ENCODE assay signal across 16 cellular contexts in the genomic region with DNA sequence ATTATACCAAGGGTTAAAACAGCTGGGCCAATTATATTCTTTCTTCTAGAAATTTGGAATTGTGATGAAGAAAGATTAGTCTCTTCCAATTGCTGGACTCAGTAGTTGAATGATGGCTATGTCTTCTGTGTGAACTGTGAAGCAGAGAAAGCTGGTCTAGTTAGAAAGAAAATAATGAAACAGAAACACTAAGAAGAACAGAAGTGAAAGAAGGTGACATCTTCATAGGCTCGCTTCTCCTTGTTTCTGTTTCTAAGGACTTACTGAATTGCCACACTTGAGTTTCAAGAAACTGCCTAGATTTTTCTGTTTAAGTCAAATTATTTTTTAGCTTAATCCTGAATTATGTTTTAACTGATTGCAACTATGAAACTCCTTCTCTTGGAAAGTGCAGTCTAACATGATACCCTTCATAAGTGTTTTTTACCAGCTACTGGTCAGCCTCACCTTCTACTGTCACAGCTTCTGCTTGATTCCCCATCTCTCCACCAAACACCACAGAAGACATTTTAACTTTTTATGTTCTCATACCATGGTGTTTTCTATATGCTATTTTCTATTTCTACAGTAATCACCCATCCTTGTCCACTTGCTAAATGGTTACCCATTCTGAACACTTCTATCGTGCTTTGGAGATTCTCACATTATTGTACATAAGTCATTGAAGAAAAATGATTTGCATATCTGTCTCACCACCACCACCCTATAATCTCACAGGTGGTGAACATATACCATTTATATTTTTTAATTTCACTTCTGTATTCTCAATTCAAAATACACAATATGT.
DNase-seq lines count a peak whose midpoint lies in the region; ATAC-seq and TF ChIP-seq lines count a peak whose summit lies in the region.
"Had no signal": no experiment of that assay in that cellular context is flagged by ENCODE, and none has a peak within 500 bp of the region (broad histone marks: within the 10 kb centered on the region; RNA-seq: fewer than 3 reads in every experiment).

No MANE protein-coding gene starts in this region.

- no peaks in the 10 kb centered on the region for H4K20me1 ChIP-seq in GM23338 (replicated peaks; ENCODE audit: insufficient read depth)
- H4K20me1 ChIP-seq: BLaER1 had no signal

- no peaks in the 10 kb centered on the region for H3K79me2 ChIP-seq in GM23338 (replicated peaks; ENCODE audit: insufficient read depth)

- TF ChIP-seq CTCF in GM23338 (conservative IDR thresholded peaks at IDR 0.05; ENCODE audit: low read depth in 2 of 2): no peak

- no peak overlapping the region for H3K4me3 Mint-ChIP-seq in GM23338
- H3K4me3 Mint-ChIP-seq: activated CD8-positive, alpha-beta T cell treated with anti-CD3 and anti-CD28 coated beads for 36 hours; activated naive CD4-positive, alpha-beta T cell treated with anti-CD3 and anti-CD28 coated beads, Interleukin-2, amount 50 U/mL, for 24 hours; T-cell had no signal

- H3F3A ChIP-seq in GM23338 (replicated peaks; ENCODE audit: low read depth): no peaks in the 10 kb centered on the region

- peaks cover 24% of the 10 kb centered on the region for H3K9me3 Mint-ChIP-seq in GM23338

- no peaks in the 10 kb centered on the region for H3K36me3 ChIP-seq in GM23338 (ENCODE audit: insufficient read depth)
- H3K36me3 ChIP-seq: BLaER1, left ventricle myocardium inferior had no signal

- no peaks in the 10 kb centered on the region for H3K4me1 ChIP-seq in GM23338 (ENCODE audit: insufficient read depth)
- H3K4me1 ChIP-seq: BLaER1, left ventricle myocardium inferior had no signal

- no peaks in the 10 kb centered on the region; the same call in 1 of the 2 replicates for H3K9me2 ChIP-seq in GM23338 (ENCODE audit: insufficient read depth)

- H3K4me2 ChIP-seq in GM23338: no peak overlapping the region
- H3K4me2 ChIP-seq: BLaER1, PC-9 had no signal

- no peak overlapping the region for H3K27ac Mint-ChIP-seq in GM23338
- H3K27ac Mint-ChIP-seq: activated CD8-positive, alpha-beta T cell treated with anti-CD3 and anti-CD28 coated beads for 36 hours; activated naive CD4-positive, alpha-beta T cell treated with anti-CD3 and anti-CD28 coated beads, Interleukin-2, amount 50 U/mL, for 24 hours; T-cell had no signal

- peaks cover 4% of the 10 kb centered on the region for H3K27me3 Mint-ChIP-seq in GM23338 (ENCODE audit: insufficient read depth, low read depth, poor library complexity)
- H3K27me3 Mint-ChIP-seq: activated CD8-positive, alpha-beta T cell treated with anti-CD3 and anti-CD28 coated beads for 36 hours; activated naive CD4-positive, alpha-beta T cell treated with anti-CD3 and anti-CD28 coated beads, Interleukin-2, amount 50 U/mL, for 24 hours had no signal

- H3K27me3 ChIP-seq in GM23338 (ENCODE audit: insufficient read depth): no peaks in the 10 kb centered on the region
- H3K27me3 ChIP-seq: BLaER1 had no signal

- DNase-seq in NCI-H2107 (lab: John Stamatoyannopoulos, UW) (no peak), GM19238 (ENCODE audit: insufficient read length, low spot score) (no peak), GM23338 (ENCODE audit: low spot score) (no peak)
- no peak for DNase-seq in activated CD8-positive, alpha-beta memory T cell treated with anti-CD3 and anti-CD28 coated beads, Interleukin-2, amount 50 U/mL, for 4 hours
- DNase-seq: activated CD8-positive, alpha-beta T cell treated with anti-CD3 and anti-CD28 coated beads for 36 hours; hippocampal formation; left ventricle myocardium inferior; PC-9; T-cell had no signal

- H2AFZ ChIP-seq in GM23338: no peak overlapping the region
- H2AFZ ChIP-seq: PC-9 had no signal

- H3K4me3 ChIP-seq in GM23338: no peak overlapping the region
- H3K4me3 ChIP-seq: BLaER1, left ventricle myocardium inferior, PC-9 had no signal

- H3K27ac ChIP-seq in GM23338 (ENCODE audit: low read depth): no peak overlapping the region
- H3K27ac ChIP-seq: BLaER1, epithelial cell of prostate, left ventricle myocardium inferior, PC-9 had no signal

- no peaks in the 10 kb centered on the region for H3K4me1 Mint-ChIP-seq in GM23338
- H3K4me1 Mint-ChIP-seq: activated naive CD4-positive, alpha-beta T cell treated with anti-CD3 and anti-CD28 coated beads, Interleukin-2, amount 50 U/mL, for 24 hours; T-cell had no signal

- peaks cover 17% of the 10 kb centered on the region for H3K36me3 Mint-ChIP-seq in GM23338 (ENCODE audit: low read depth)
- H3K36me3 Mint-ChIP-seq: activated naive CD4-positive, alpha-beta T cell treated with anti-CD3 and anti-CD28 coated beads, Interleukin-2, amount 50 U/mL, for 24 hours; T-cell had no signal

- peak; percentile 98 for ATAC-seq in GM18867 (IDR thresholded peaks at IDR 0.05; ENCODE audit: unreplicated experiment)
- peak; percentile 73 for ATAC-seq in GM21447 (IDR thresholded peaks at IDR 0.05; ENCODE audit: unreplicated experiment)
- ATAC-seq in HG03025 (IDR thresholded peaks at IDR 0.05; ENCODE audit: low FRiP score, unreplicated experiment): peak; percentile 88
- ATAC-seq in HG03571 (IDR thresholded peaks at IDR 0.05; ENCODE audit: unreplicated experiment): peak; percentile 58
- no peak for ATAC-seq in GM23338
- ATAC-seq: activated CD8-positive, alpha-beta T cell treated with anti-CD3 and anti-CD28 coated beads for 36 hours; T-cell had no signal

TF ChIP-seq in GM23338, 12 proteins besides CTCF, POLR2A, EP300 and RAD21 (continues in another document):
- TF ChIP-seq EZH2phosphoT487 (IDR thresholded peaks at IDR 0.05; ENCODE audit: unreplicated experiment) (no peak), STAT1 (IDR thresholded peaks at IDR 0.05; ENCODE audit: unreplicated experiment) (no peak), EZH2 (IDR thresholded peaks at IDR 0.05; ENCODE audit: low read depth, unreplicated experiment) (no peak), CREB1 (CRISPR knock-in tag; IDR thresholded peaks at IDR 0.05; ENCODE audit: low read depth) (no peak), POLR2AphosphoS5 (IDR thresholded peaks at IDR 0.05; ENCODE audit: low read depth) (no peak)
- TF ChIP-seq, protein P1, sequence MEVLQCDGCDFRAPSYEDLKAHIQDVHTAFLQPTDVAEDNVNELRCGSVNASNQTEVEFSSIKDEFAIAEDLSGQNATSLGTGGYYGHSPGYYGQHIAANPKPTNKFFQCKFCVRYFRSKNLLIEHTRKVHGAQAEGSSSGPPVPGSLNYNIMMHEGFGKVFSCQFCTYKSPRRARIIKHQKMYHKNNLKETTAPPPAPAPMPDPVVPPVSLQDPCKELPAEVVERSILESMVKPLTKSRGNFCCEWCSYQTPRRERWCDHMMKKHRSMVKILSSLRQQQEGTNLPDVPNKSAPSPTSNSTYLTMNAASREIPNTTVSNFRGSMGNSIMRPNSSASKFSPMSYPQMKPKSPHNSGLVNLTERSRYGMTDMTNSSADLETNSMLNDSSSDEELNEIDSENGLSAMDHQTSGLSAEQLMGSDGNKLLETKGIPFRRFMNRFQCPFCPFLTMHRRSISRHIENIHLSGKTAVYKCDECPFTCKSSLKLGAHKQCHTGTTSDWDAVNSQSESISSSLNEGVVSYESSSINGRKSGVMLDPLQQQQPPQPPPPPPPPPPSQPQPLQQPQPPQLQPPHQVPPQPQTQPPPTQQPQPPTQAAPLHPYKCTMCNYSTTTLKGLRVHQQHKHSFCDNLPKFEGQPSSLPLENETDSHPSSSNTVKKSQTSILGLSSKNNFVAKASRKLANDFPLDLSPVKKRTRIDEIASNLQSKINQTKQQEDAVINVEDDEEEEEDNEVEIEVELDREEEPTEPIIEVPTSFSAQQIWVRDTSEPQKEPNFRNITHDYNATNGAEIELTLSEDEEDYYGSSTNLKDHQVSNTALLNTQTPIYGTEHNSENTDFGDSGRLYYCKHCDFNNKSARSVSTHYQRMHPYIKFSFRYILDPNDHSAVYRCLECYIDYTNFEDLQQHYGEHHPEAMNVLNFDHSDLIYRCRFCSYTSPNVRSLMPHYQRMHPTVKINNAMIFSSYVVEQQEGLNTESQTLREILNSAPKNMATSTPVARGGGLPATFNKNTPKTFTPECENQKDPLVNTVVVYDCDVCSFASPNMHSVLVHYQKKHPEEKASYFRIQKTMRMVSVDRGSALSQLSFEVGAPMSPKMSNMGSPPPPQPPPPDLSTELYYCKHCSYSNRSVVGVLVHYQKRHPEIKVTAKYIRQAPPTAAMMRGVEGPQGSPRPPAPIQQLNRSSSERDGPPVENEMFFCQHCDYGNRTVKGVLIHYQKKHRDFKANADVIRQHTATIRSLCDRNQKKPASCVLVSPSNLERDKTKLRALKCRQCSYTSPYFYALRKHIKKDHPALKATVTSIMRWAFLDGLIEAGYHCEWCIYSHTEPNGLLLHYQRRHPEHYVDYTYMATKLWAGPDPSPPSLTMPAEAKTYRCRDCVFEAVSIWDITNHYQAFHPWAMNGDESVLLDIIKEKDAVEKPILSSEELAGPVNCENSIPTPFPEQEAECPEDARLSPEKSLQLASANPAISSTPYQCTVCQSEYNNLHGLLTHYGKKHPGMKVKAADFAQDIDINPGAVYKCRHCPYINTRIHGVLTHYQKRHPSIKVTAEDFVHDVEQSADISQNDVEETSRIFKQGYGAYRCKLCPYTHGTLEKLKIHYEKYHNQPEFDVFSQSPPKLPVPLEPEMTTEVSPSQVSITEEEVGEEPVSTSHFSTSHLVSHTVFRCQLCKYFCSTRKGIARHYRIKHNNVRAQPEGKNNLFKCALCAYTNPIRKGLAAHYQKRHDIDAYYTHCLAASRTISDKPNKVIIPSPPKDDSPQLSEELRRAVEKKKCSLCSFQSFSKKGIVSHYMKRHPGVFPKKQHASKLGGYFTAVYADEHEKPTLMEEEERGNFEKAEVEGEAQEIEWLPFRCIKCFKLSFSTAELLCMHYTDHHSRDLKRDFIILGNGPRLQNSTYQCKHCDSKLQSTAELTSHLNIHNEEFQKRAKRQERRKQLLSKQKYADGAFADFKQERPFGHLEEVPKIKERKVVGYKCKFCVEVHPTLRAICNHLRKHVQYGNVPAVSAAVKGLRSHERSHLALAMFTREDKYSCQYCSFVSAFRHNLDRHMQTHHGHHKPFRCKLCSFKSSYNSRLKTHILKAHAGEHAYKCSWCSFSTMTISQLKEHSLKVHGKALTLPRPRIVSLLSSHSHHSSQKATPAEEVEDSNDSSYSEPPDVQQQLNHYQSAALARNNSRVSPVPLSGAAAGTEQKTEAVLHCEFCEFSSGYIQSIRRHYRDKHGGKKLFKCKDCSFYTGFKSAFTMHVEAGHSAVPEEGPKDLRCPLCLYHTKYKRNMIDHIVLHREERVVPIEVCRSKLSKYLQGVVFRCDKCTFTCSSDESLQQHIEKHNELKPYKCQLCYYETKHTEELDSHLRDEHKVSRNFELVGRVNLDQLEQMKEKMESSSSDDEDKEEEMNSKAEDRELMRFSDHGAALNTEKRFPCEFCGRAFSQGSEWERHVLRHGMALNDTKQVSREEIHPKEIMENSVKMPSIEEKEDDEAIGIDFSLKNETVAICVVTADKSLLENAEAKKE (CRISPR knock-in tag; IDR thresholded peaks at IDR 0.05): no peak
